ENCODE assay signal across 8 cellular contexts in the genomic region with DNA sequence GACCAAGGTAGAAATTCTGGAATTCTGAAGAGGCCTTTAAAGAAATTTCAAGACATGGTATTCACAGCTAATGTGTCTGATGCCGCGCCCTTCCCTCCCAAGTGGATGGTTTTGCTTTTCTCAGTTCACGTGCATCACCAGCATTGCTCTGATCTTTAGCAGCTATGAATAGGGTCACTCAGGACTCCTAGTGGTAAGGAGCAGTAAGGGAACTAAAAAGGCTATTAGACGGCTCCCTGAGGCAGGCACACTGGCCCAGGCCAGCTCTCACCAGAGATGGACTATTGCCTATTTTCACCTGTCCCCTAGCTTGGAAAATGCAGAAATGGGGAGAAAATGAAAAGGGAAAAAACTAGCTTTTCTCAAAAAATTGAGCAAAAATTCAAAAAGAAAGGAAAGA.
DNase-seq lines count a peak whose midpoint lies in the region; ATAC-seq and TF ChIP-seq lines count a peak whose summit lies in the region.

No MANE protein-coding gene starts in this region.

- H3F3A ChIP-seq in PC-9 (ENCODE audit: insufficient read depth, low read depth), result no peaks in the 10 kb centered on the region

- peaks cover 10% of the 10 kb centered on the region for H3K4me1 Mint-ChIP-seq in activated CD8-positive, alpha-beta T cell treated with anti-CD3 and anti-CD28 coated beads for 36 hours (ENCODE audit: low read depth)
- peaks cover 2% of the 10 kb centered on the region for H3K4me1 Mint-ChIP-seq in activated CD8-positive, alpha-beta T cell treated with anti-CD3 and anti-CD28 coated beads, Interleukin-2, amount 10 ng/mL, durations not matched to agents 7 days and 5 days (ENCODE audit: low read depth)

- peak; percentile 26 for TF ChIP-seq CTCF in activated CD8-positive, alpha-beta T cell treated with anti-CD3 and anti-CD28 coated beads for 36 hours (IDR thresholded peaks at IDR 0.05)
- peak; percentile 51 for TF ChIP-seq CTCF in OCI-LY3 (IDR thresholded peaks at IDR 0.05; ENCODE audit: low read depth, low read length)
- TF ChIP-seq CTCF in PC-9 (conservative IDR thresholded peaks at IDR 0.05), result no peak; the same call in 1 of the 2 replicates

- H2AFZ ChIP-seq in OCI-LY3 (ENCODE audit: low read depth, low read length), result no peak overlapping the region
- no peak overlapping the region for H2AFZ ChIP-seq in PC-9

- H3K9me3 ChIP-seq in OCI-LY3 (ENCODE audit: insufficient read depth, low read length) (no peaks in the 10 kb centered on the region), PC-9 (ENCODE audit: insufficient read depth, low read depth) (no peaks in the 10 kb centered on the region)

- peak; percentile 12 for DNase-seq in activated CD8-positive, alpha-beta T cell treated with anti-CD3 and anti-CD28 coated beads for 36 hours
- no peak for DNase-seq in activated CD8-positive, alpha-beta T cell treated with anti-CD3 and anti-CD28 coated beads, Interleukin-2, amount 10 ng/mL, durations not matched to agents 7 days and 5 days
- DNase-seq in iris pigment epithelial cell (ENCODE audit: low read depth), result peak; percentile 1
- DNase-seq in PC-9, result no peak
- DNase-seq in stimulated activated naive CD4-positive, alpha-beta T cell (lab: John Stamatoyannopoulos, UW), result no peak
- DNase-seq in SHP77 treated with DMSO at 0.1 percent for 48 hours (lab: John Stamatoyannopoulos, UW), result no peak

- no peak overlapping the region for H3K4me3 Mint-ChIP-seq in activated CD8-positive, alpha-beta T cell treated with anti-CD3 and anti-CD28 coated beads for 36 hours
- H3K4me3 Mint-ChIP-seq in activated CD8-positive, alpha-beta T cell treated with anti-CD3 and anti-CD28 coated beads, Interleukin-2, amount 10 ng/mL, durations not matched to agents 7 days and 5 days, result no peak overlapping the region

- no peaks in the 10 kb centered on the region for H3K9me2 ChIP-seq in PC-9 (ENCODE audit: insufficient read depth)

- H3K27me3 ChIP-seq in OCI-LY3 (ENCODE audit: low read depth, low read length) (0 out of 2 replicates have a peak, but pooled peaks cover 12% of the 10 kb centered on the region), PC-9 (ENCODE audit: insufficient read depth, low read depth) (no peaks in the 10 kb centered on the region)

- H3K9ac ChIP-seq in OCI-LY3 (ENCODE audit: low read length), result no peak overlapping the region

- H3K36me3 ChIP-seq in OCI-LY3 (replicated peaks; ENCODE audit: low read depth, low read length), result no peaks in the 10 kb centered on the region
- H3K36me3 ChIP-seq in PC-9 (ENCODE audit: low read depth), result no peaks in the 10 kb centered on the region

- intact Hi-C loops in activated CD8-positive, alpha-beta T cell treated with anti-CD3 and anti-CD28 coated beads for 36 hours (cut with micrococcal nuclease), result loop anchor here (10.0 kb wide), 1 partner anchor 276 kb away; no protein-coding TSS in a partner anchor
- intact Hi-C loops in PC-9 (cut with micrococcal nuclease; ENCODE audit: unreplicated experiment), result no loop called here

- no peak overlapping the region for H3K27ac ChIP-seq in OCI-LY3 (ENCODE audit: low read length)
- no peak overlapping the region for H3K27ac ChIP-seq in PC-9

- H3K79me2 ChIP-seq in OCI-LY3 (ENCODE audit: low read length) (no peaks in the 10 kb centered on the region), PC-9 (ENCODE audit: low read depth) (no peaks in the 10 kb centered on the region)

- peaks cover 9% of the 10 kb centered on the region for H3K27me3 Mint-ChIP-seq in activated CD8-positive, alpha-beta T cell treated with anti-CD3 and anti-CD28 coated beads for 36 hours
- peaks cover 5% of the 10 kb centered on the region for H3K27me3 Mint-ChIP-seq in activated CD8-positive, alpha-beta T cell treated with anti-CD3 and anti-CD28 coated beads, Interleukin-2, amount 10 ng/mL, durations not matched to agents 7 days and 5 days (ENCODE audit: low read depth)

- H3K27ac Mint-ChIP-seq in activated CD8-positive, alpha-beta T cell treated with anti-CD3 and anti-CD28 coated beads for 36 hours, result no peak overlapping the region
- no peak overlapping the region for H3K27ac Mint-ChIP-seq in activated CD8-positive, alpha-beta T cell treated with anti-CD3 and anti-CD28 coated beads, Interleukin-2, amount 10 ng/mL, durations not matched to agents 7 days and 5 days

- ATAC-seq in activated CD8-positive, alpha-beta T cell treated with anti-CD3 and anti-CD28 coated beads for 36 hours, result no peak
- no peak for ATAC-seq in activated CD8-positive, alpha-beta T cell treated with anti-CD3 and anti-CD28 coated beads, Interleukin-2, amount 10 ng/mL, durations not matched to agents 7 days and 5 days
- peak; percentile 62 for ATAC-seq in HG02610 (IDR thresholded peaks at IDR 0.05; ENCODE audit: unreplicated experiment)

- no TSS peak for BruUV-seq in PC-9 (replicated peaks; lab: Mats Ljungman, UMichigan)

- POLR2A ChIA-PET in activated CD8-positive, alpha-beta T cell treated with anti-CD3 and anti-CD28 coated beads for 36 hours (lab: Charles Lee), result no interaction called here
- POLR2A ChIA-PET in activated CD8-positive, alpha-beta T cell treated with anti-CD3 and anti-CD28 coated beads, Interleukin-2, amount 10 ng/mL, durations not matched to agents 7 days and 5 days (lab: Charles Lee), result interaction anchor here (0.6 kb wide), 1 partner anchor 195 kb away, joined by 3 read pairs; no protein-coding TSS in a partner anchor
- POLR2A ChIA-PET in PC-9 (lab: Charles Lee; ENCODE audit: unreplicated experiment), result no interaction called here

- no peaks in the 10 kb centered on the region for H3K9me3 Mint-ChIP-seq in activated CD8-positive, alpha-beta T cell treated with anti-CD3 and anti-CD28 coated beads for 36 hours
- no peaks in the 10 kb centered on the region for H3K9me3 Mint-ChIP-seq in activated CD8-positive, alpha-beta T cell treated with anti-CD3 and anti-CD28 coated beads, Interleukin-2, amount 10 ng/mL, durations not matched to agents 7 days and 5 days (ENCODE audit: insufficient read depth)

- CTCF ChIA-PET in activated CD8-positive, alpha-beta T cell treated with anti-CD3 and anti-CD28 coated beads for 36 hours (lab: Charles Lee), result interaction anchor here (1.0 to 1.3 kb wide), 6 partner anchors 12 to 452 kb away, joined by 3 to 5 read pairs (median 3); no protein-coding TSS in a partner anchor
- CTCF ChIA-PET in activated CD8-positive, alpha-beta T cell treated with anti-CD3 and anti-CD28 coated beads, Interleukin-2, amount 10 ng/mL, durations not matched to agents 7 days and 5 days (lab: Charles Lee), result interaction anchor here (0.9 to 1.2 kb wide), 3 partner anchors 10 to 363 kb away, joined by 3 to 4 read pairs (median 4); no protein-coding TSS in a partner anchor
- CTCF ChIA-PET in PC-9 (lab: Charles Lee), result no interaction called here

- H3K4me1 ChIP-seq in OCI-LY3 (ENCODE audit: low read length) (peaks cover 36% of the 10 kb centered on the region), PC-9 (replicated peaks; ENCODE audit: insufficient read depth) (no peaks in the 10 kb centered on the region)

- H4K20me1 ChIP-seq in OCI-LY3 (ENCODE audit: insufficient read depth, low read length) (no peaks in the 10 kb centered on the region), PC-9 (ENCODE audit: insufficient read depth) (no peaks in the 10 kb centered on the region)

- peak overlapping the region; percentile 29 for H3K4me2 ChIP-seq in OCI-LY3 (ENCODE audit: low read length)
- no peak overlapping the region for H3K4me2 ChIP-seq in PC-9

- no peaks in the 10 kb centered on the region for H3K36me3 Mint-ChIP-seq in activated CD8-positive, alpha-beta T cell treated with anti-CD3 and anti-CD28 coated beads for 36 hours (ENCODE audit: low read depth)
- no peaks in the 10 kb centered on the region for H3K36me3 Mint-ChIP-seq in activated CD8-positive, alpha-beta T cell treated with anti-CD3 and anti-CD28 coated beads, Interleukin-2, amount 10 ng/mL, durations not matched to agents 7 days and 5 days (ENCODE audit: low read depth)

- H3K4me3 ChIP-seq in OCI-LY3 (ENCODE audit: low read length), result no peak overlapping the region
- no peak overlapping the region for H3K4me3 ChIP-seq in PC-9

Comparison
In these comparisons a context has a peak if more than half of its experiments do, and no peak if none do; other contexts are left out.
1. DNase-seq: peak in activated CD8-positive, alpha-beta T cell treated with anti-CD3 and anti-CD28 coated beads for 36 hours (single experiment) and iris pigment epithelial cell (single experiment); none in activated CD8-positive, alpha-beta T cell treated with anti-CD3 and anti-CD28 coated beads, Interleukin-2, amount 10 ng/mL, durations not matched to agents 7 days and 5 days (single experiment), PC-9 (0 of 2), stimulated activated naive CD4-positive, alpha-beta T cell (0 of 6) and SHP77 treated with DMSO at 0.1 percent for 48 hours (single experiment).